25 cellular contexts compared by ENCODE assay signal in genomic region chr3:76365284-76365683, GRCh38.
"Had no signal": no experiment of that assay in that cellular context is flagged by ENCODE, and none has a peak within 500 bp of the region (broad histone marks: within the 10 kb centered on the region; RNA-seq: fewer than 3 reads in every experiment).

No MANE protein-coding gene starts in this region.

- DNase-seq: colonic mucosa; dermis blood vessel endothelial cell; esophagus squamous epithelium; heart left ventricle; hippocampal formation; islet precursor cell; mammary epithelial cell; mucosa of descending colon; naive thymus-derived CD8-positive, alpha-beta T cell; nucleus accumbens; pancreas; retina; right lobe of liver; spleen; stimulated activated CD4-positive, alpha-beta T cell treated with anti-CD3 and anti-CD28 coated beads, Interleukin-15, amount 100 ng/mL, for 24 hours; stimulated activated CD4-positive, alpha-beta T cell treated with anti-CD3 and anti-CD28 coated beads, Interleukin-1b, Interleukin-23, amount 100 ng/mL, for 48 hours; stimulated activated CD4-positive, alpha-beta T cell treated with anti-CD3 and anti-CD28 coated beads, Interleukin-4, amount 100 ng/mL, for 24 hours; stimulated activated naive B cell treated with anti-CD40 and anti-IgM and Interleukin-4, amounts not matched to agents 10 μg/mL and 1 μg/mL and 100 μg/mL, for 72 hours; stimulated activated naive CD8-positive, alpha-beta T cell treated with anti-CD3 and anti-CD28 coated beads, Interleukin-15, amount 100 ng/mL, for 72 hours; testis; upper lobe of right lung had no signal

- H3K4me2 ChIP-seq: neural progenitor cell had no signal

- H3K27me3 ChIP-seq: colonic mucosa, esophagus squamous epithelium, heart left ventricle, neural progenitor cell, pancreas, right lobe of liver, spleen, testis, tibial nerve, upper lobe of right lung, vagina had no signal

- H3K9ac ChIP-seq: neural progenitor cell had no signal

- H3K9me3 ChIP-seq: colonic mucosa, esophagus squamous epithelium, heart left ventricle, pancreas, right lobe of liver, testis, upper lobe of right lung, vagina had no signal

- H3K36me3 ChIP-seq: colonic mucosa, esophagus squamous epithelium, heart left ventricle, neural progenitor cell, pancreas, right lobe of liver, spleen, tibial nerve, upper lobe of right lung, vagina had no signal

- H3K4me3 ChIP-seq: colonic mucosa, esophagus squamous epithelium, heart left ventricle, mucosa of descending colon, neural progenitor cell, pancreas, right lobe of liver, spleen, testis, tibial nerve, upper lobe of right lung, vagina had no signal

- H2AFZ ChIP-seq: neural progenitor cell had no signal

- ATAC-seq: heart left ventricle; left lobe of liver; mucosa of descending colon; naive thymus-derived CD8-positive, alpha-beta T cell; pancreas; right lobe of liver; stimulated activated naive B cell treated with anti-CD40 and anti-IgM and Interleukin-4, amounts not matched to agents 10 μg/mL and 1 μg/mL and 100 μg/mL, for 72 hours; stimulated activated naive CD8-positive, alpha-beta T cell treated with anti-CD3 and anti-CD28 coated beads, Interleukin-15, amount 100 ng/mL, for 72 hours; upper lobe of right lung had no signal

- H3K4me1 ChIP-seq: colonic mucosa, esophagus squamous epithelium, heart left ventricle, neural progenitor cell, pancreas, right lobe of liver, spleen, testis, tibial nerve, upper lobe of right lung, vagina had no signal

- H3K27ac ChIP-seq: colonic mucosa, esophagus squamous epithelium, heart left ventricle, neural progenitor cell, pancreas, right lobe of liver, spleen, testis, tibial nerve, upper lobe of right lung, vagina had no signal
